In genomic region chr1:22677861-22678521, GRCh38 we compare ENCODE assay signal across 27 cellular contexts. TPM values are rescaled to one million over a fixed set of nuclear protein-coding genes. Genes with fewer than 3 reads are reported as not detected.
A peak's percentile ranks its signal among the peaks of the same experiment; 100 is the strongest.
DNase-seq lines count a peak whose midpoint lies in the region; ATAC-seq and TF ChIP-seq lines count a peak whose summit lies in the region.
"Had no signal": no experiment of that assay in that cellular context is flagged by ENCODE, and none has a peak within 500 bp of the region (broad histone marks: within the 10 kb centered on the region; RNA-seq: fewer than 3 reads in every experiment).

No MANE protein-coding gene starts in this region.

- H3K4me3 ChIP-seq in IMR-90 (ENCODE audit: insufficient read depth, low read depth, low read length): no peak overlapping the region
- H3K4me3 ChIP-seq in mesendoderm (ENCODE audit: low read length): no peak overlapping the region
- H3K4me3 ChIP-seq: A549, MG63 had no signal

- no peaks in the 10 kb centered on the region; the same call in 1 of the 2 replicates for H3K9me1 ChIP-seq in IMR-90 (ENCODE audit: insufficient read depth, low read length)

- H3K4me2 ChIP-seq in IMR-90 (ENCODE audit: low read depth, low read length): no peak overlapping the region
- no peak overlapping the region for H3K4me2 ChIP-seq in mesendoderm (ENCODE audit: low read length)
- H3K4me2 ChIP-seq: A549 had no signal

- H4K8ac ChIP-seq in IMR-90 (ENCODE audit: low read depth in 2 of 2, low read length in 2 of 2): no peak overlapping the region
- no peak overlapping the region for H4K8ac ChIP-seq in mesendoderm (ENCODE audit: low read depth, low read length)

- no peaks in the 10 kb centered on the region for H3K79me2 ChIP-seq in mesendoderm (ENCODE audit: control insufficient read depth, insufficient read depth, low read length)

- H2BK5ac ChIP-seq in IMR-90 (ENCODE audit: low read depth, low read length, poor library complexity, severe bottlenecking) (peak overlapping the region; percentile 80), mesendoderm (ENCODE audit: low read length) (no peak overlapping the region)

- H4K91ac ChIP-seq in IMR-90 (ENCODE audit: insufficient read depth, low read depth, low read length): no peak overlapping the region

- no peak overlapping the region for H3K4me3 Mint-ChIP-seq in T-helper 17 cell
- H3K4me3 Mint-ChIP-seq: CD4-positive, alpha-beta memory T cell had no signal

- no peak for TF ChIP-seq RAD21 in IMR-90 (IDR thresholded peaks at IDR 0.05; ENCODE audit: low read length)

- no peak for ATAC-seq in IMR-90 (ENCODE audit: low read depth)
- no peak for ATAC-seq in T-helper 17 cell
- ATAC-seq: A549, HCT116 had no signal

- no peaks in the 10 kb centered on the region for H3K79me1 ChIP-seq in IMR-90 (ENCODE audit: low read depth in 1 of 2, low read length in 2 of 2)
- H3K79me1 ChIP-seq in mesendoderm (ENCODE audit: low read length): no peaks in the 10 kb centered on the region

- H3K14ac ChIP-seq in IMR-90 (replicated peaks; ENCODE audit: low read depth, low read length): no peak overlapping the region

- TF ChIP-seq CTCF in IMR-90 (conservative IDR thresholded peaks at IDR 0.05; ENCODE audit: low read depth, low read length): no peak

- no peak overlapping the region for H2BK20ac ChIP-seq in IMR-90 (ENCODE audit: low read depth, low read length)

- no peak overlapping the region for H2BK15ac ChIP-seq in IMR-90 (ENCODE audit: low read depth, low read length)
- H2BK15ac ChIP-seq in mesendoderm (replicated peaks; ENCODE audit: low read depth): no peak overlapping the region

- peaks cover 2% of the 10 kb centered on the region for H3K4me1 Mint-ChIP-seq in T-helper 17 cell
- H3K4me1 Mint-ChIP-seq: CD4-positive, alpha-beta memory T cell had no signal

- intact Hi-C loops in IMR-90 (cut with micrococcal nuclease): no loop called here

- H3K27ac Mint-ChIP-seq in T-helper 17 cell: no peak overlapping the region
- H3K27ac Mint-ChIP-seq: CD4-positive, alpha-beta memory T cell had no signal

- WGBS in IMR-90 (ENCODE audit: extremely low coverage in 2 of 2, insufficient read length in 1 of 2), 2 experiments: 70% methylated on average over 2 of the region's 12 CpGs; no CpG with 5 or more reads in 1 of the 2 experiments
- WGBS in mesendoderm (ENCODE audit: extremely low coverage, insufficient coverage, low lambda C conversion rate): no CpG with 5 or more reads among the region's 12 CpGs

- no peaks in the 10 kb centered on the region for H3K36me3 ChIP-seq in IMR-90 (ENCODE audit: control insufficient read depth, insufficient read depth, low read length)
- no peaks in the 10 kb centered on the region for H3K36me3 ChIP-seq in mesendoderm (ENCODE audit: control insufficient read depth, insufficient read depth, low read length)
- H3K36me3 ChIP-seq: MG63 had no signal

- no peak overlapping the region for H2AFZ ChIP-seq in IMR-90 (replicated peaks; ENCODE audit: low read length, poor library complexity)

- dilution Hi-C loops in IMR-90 (cut with HindIII; ENCODE audit: low sequenced_read_pairs, unreplicated experiment): no loop called here

- no TSS peak for BruUV-seq in IMR-90 (replicated peaks; lab: Mats Ljungman, UMichigan)

- H3K9ac ChIP-seq in IMR-90 (ENCODE audit: low read depth, low read length) (no peak overlapping the region), mesendoderm (ENCODE audit: low read length) (no peak overlapping the region)

- no peaks in the 10 kb centered on the region for H3K36me3 Mint-ChIP-seq in T-helper 17 cell (ENCODE audit: low read depth)
- H3K36me3 Mint-ChIP-seq: CD4-positive, alpha-beta memory T cell had no signal

- CTCF ChIA-PET in IMR-90 (lab: Yijun Ruan, JAX): no interaction called here

- H2BK120ac ChIP-seq in IMR-90 (ENCODE audit: low read depth, low read length) (no peak overlapping the region), mesendoderm (ENCODE audit: low read depth, low read length) (no peak overlapping the region)

- H3K23ac ChIP-seq in IMR-90 (ENCODE audit: low read depth, low read length) (no peak overlapping the region), mesendoderm (ENCODE audit: low read length) (no peak overlapping the region)

- no peaks in the 10 kb centered on the region for H4K20me1 ChIP-seq in IMR-90 (ENCODE audit: insufficient read depth, low read length)

- no peak for TF ChIP-seq POLR2A in IMR-90 (IDR thresholded peaks at IDR 0.05; ENCODE audit: low read depth, low read length)

- H2AK5ac ChIP-seq in IMR-90 (ENCODE audit: low read depth, low read length) (no peak overlapping the region), mesendoderm (ENCODE audit: low read length) (no peak overlapping the region)

- POLR2A ChIA-PET in IMR-90 (lab: Charles Lee; ENCODE audit: unreplicated experiment): no interaction called here

- H2AK9ac ChIP-seq in IMR-90 (replicated peaks; ENCODE audit: low read depth, low read length, poor library complexity): no peak overlapping the region

- H4K5ac ChIP-seq in IMR-90 (ENCODE audit: low read depth, low read length) (no peak overlapping the region), mesendoderm (ENCODE audit: low read length) (no peak overlapping the region)

- H3K18ac ChIP-seq in IMR-90 (ENCODE audit: low read depth, low read length) (no peak overlapping the region), mesendoderm (ENCODE audit: low read length) (no peak overlapping the region)

- H3K27ac ChIP-seq in IMR-90 (ENCODE audit: insufficient read depth, low read length) (no peak overlapping the region), mesendoderm (ENCODE audit: low read depth, low read length) (no peak overlapping the region)
- H3K27ac ChIP-seq: A549 had no signal

- H3K4ac ChIP-seq in IMR-90 (ENCODE audit: low read depth, low read length): no peak overlapping the region
- H3K4ac ChIP-seq in mesendoderm (ENCODE audit: low read depth, low read length): no peak overlapping the region

- H3K27me3 Mint-ChIP-seq in T-helper 17 cell: peaks cover 21% of the 10 kb centered on the region

- H3K9me3 ChIP-seq in IMR-90 (ENCODE audit: control insufficient read depth, insufficient read depth, low read length): no peaks in the 10 kb centered on the region
- H3K9me3 ChIP-seq in T-helper 17 cell (ENCODE audit: control insufficient read depth, low read length, poor library complexity, severe bottlenecking): no peaks in the 10 kb centered on the region
- H3K9me3 ChIP-seq: A549, MG63 had no signal

- H3K56ac ChIP-seq in IMR-90 (ENCODE audit: extremely low read depth, insufficient read depth, low read length) (no peak overlapping the region), mesendoderm (ENCODE audit: low read length) (peak overlapping the region; percentile 34)

- in situ Hi-C loops in IMR-90 (cut with MboI; ENCODE audit: low sequenced_read_pairs): no loop called here

- H3K27me3 ChIP-seq in IMR-90 (ENCODE audit: control insufficient read depth, insufficient read depth, low read length): peaks cover 22% of the 10 kb centered on the region
- no peaks in the 10 kb centered on the region for H3K27me3 ChIP-seq in mesendoderm (ENCODE audit: insufficient read depth, low read length, poor library complexity)
- H3K27me3 ChIP-seq: MG63 had no signal

- DNase-seq in IMR-90: no peak
- peak; percentile 84 to 85 for DNase-seq in dermis microvascular lymphatic vessel endothelial cell (ENCODE audit: low read depth in 2 of 2)
- no peak for DNase-seq in mesendoderm
- peak; percentile 34 for DNase-seq in retina
- DNase-seq in NCI-H146 (lab: John Stamatoyannopoulos, UW): no peak
- DNase-seq in medulla oblongata (ENCODE audit: extremely low spot score): no peak
- DNase-seq in T-helper 17 cell: no peak
- DNase-seq: C1 segment of cervical spinal cord; CD4-positive, alpha-beta memory T cell; COR-L47; DMS53; GOT3; KG1; MG63; NCI-H1105 treated with DMSO at 0.1 percent for 48 hours; NCI-H2029; NCI-H446 treated with DMSO at 0.1 percent for 48 hours; NCI-H526; NCI-H82; Right ventricle myocardium superior; RPMI8226 had no signal

- H3K4me1 ChIP-seq in IMR-90 (ENCODE audit: control insufficient read depth, insufficient read depth, low read length): no peaks in the 10 kb centered on the region
- H3K4me1 ChIP-seq in mesendoderm (ENCODE audit: control insufficient read depth, low read depth, low read length): no peaks in the 10 kb centered on the region

TF ChIP-seq in IMR-90, 13 proteins besides CTCF, POLR2A, EP300 and RAD21 (continues in another document):
- TF ChIP-seq SMC3 (IDR thresholded peaks at IDR 0.05; ENCODE audit: low read depth, low read length): no peak
- no peak for TF ChIP-seq MXI1 (IDR thresholded peaks at IDR 0.05; ENCODE audit: borderline replicate concordance, low read depth, low read length)
- TF ChIP-seq RCOR1 (IDR thresholded peaks at IDR 0.05; ENCODE audit: insufficient replicate concordance, low read length): no peak
- TF ChIP-seq MAFK (IDR thresholded peaks at IDR 0.05; ENCODE audit: low read depth, low read length): no peak

RNA-seq across cellular contexts. Expression of gene C1QB, which starts 25.0 kb away (rescaled TPM):
- total RNA-seq in IMR-90 (2012; rRNA removed) (not detected in 2 replicates), dermis microvascular lymphatic vessel endothelial cell (not detected in 2 replicates), T-helper 17 cell (not detected)
- not detected in 2 replicates for polyA plus RNA-seq in IMR-90 (2012; rRNA removed)
- polyA plus RNA-seq in IMR-90 (2012; cell fraction: cytosol; rRNA removed): not detected in 2 replicates
- polyA plus RNA-seq in IMR-90 (2012; cell fraction: nucleus; rRNA removed; ENCODE audit: low replicate concordance): not detected in 2 replicates
- not detected for polyA plus RNA-seq in mesendoderm (2013, experiment 1 of 2)
- not detected for polyA plus RNA-seq in mesendoderm (2013, experiment 2 of 2)
- total RNA-seq: Daoy, G401, HT1080, SK-MEL-5 had no signal
- polyA plus RNA-seq: A549; CD4-positive, alpha-beta memory T cell had no signal

RNA-seq across cellular contexts. Expression of gene EPHB2, which starts 32.6 kb away (rescaled TPM):
- total RNA-seq in IMR-90 (2012; rRNA removed) (54.7 and 58.8 TPM in 2 replicates), dermis microvascular lymphatic vessel endothelial cell (26.6 and 41.2 TPM in 2 replicates), T-helper 17 cell (under 1 TPM in 1 of 2 donors, not detected in 1; 0.15 TPM)
- 52.3 and 53.6 TPM in 2 replicates for polyA plus RNA-seq in IMR-90 (2012; rRNA removed)
- 25.1 and 54.3 TPM in 2 replicates for polyA plus RNA-seq in IMR-90 (2012; cell fraction: cytosol; rRNA removed)
- polyA plus RNA-seq in IMR-90 (2012; cell fraction: nucleus; rRNA removed; ENCODE audit: low replicate concordance): 18.5 and 36.7 TPM in 2 replicates
- 5.6 TPM for polyA plus RNA-seq in mesendoderm (2013, experiment 1 of 2)
- 6.2 TPM for polyA plus RNA-seq in mesendoderm (2013, experiment 2 of 2)
- polyA plus RNA-seq: CD4-positive, alpha-beta memory T cell had no signal

RNA-seq across cellular contexts. Expression of gene C1QC, which starts 34.6 kb away (rescaled TPM):
- total RNA-seq in IMR-90 (2012; rRNA removed): not detected in 2 replicates
- polyA plus RNA-seq in IMR-90 (2012; rRNA removed): not detected in 2 replicates
- not detected in 2 replicates for polyA plus RNA-seq in IMR-90 (2012; cell fraction: cytosol; rRNA removed)
- polyA plus RNA-seq in IMR-90 (2012; cell fraction: nucleus; rRNA removed; ENCODE audit: low replicate concordance): not detected in 2 replicates
- not detected in 2 replicates for total RNA-seq in dermis microvascular lymphatic vessel endothelial cell
- polyA plus RNA-seq in mesendoderm (2013, experiment 1 of 2): not detected
- polyA plus RNA-seq in mesendoderm (2013, experiment 2 of 2): not detected
- total RNA-seq in T-helper 17 cell: not detected
- total RNA-seq: Daoy, G401, HT1080, SK-MEL-5 had no signal
- polyA plus RNA-seq: A549; CD4-positive, alpha-beta memory T cell had no signal

RNA-seq across cellular contexts. Expression of gene C1QA, which starts 41.6 kb away (rescaled TPM):
- total RNA-seq in IMR-90 (2012; rRNA removed) (not detected in 2 replicates), dermis microvascular lymphatic vessel endothelial cell (not detected in 2 replicates), T-helper 17 cell (not detected)
- polyA plus RNA-seq in IMR-90 (2012; rRNA removed): not detected in 2 replicates
- not detected in 2 replicates for polyA plus RNA-seq in IMR-90 (2012; cell fraction: cytosol; rRNA removed)
- not detected in 2 replicates for polyA plus RNA-seq in IMR-90 (2012; cell fraction: nucleus; rRNA removed; ENCODE audit: low replicate concordance)
- polyA plus RNA-seq in mesendoderm (2013, experiment 1 of 2): not detected
- not detected for polyA plus RNA-seq in mesendoderm (2013, experiment 2 of 2)
- total RNA-seq: Daoy, G401, HT1080, SK-MEL-5 had no signal
- polyA plus RNA-seq: A549; CD4-positive, alpha-beta memory T cell had no signal

Comparison
In these comparisons a context has a peak if more than half of its experiments do, and no peak if none do; other contexts are left out.
1. DNase-seq: peak in dermis microvascular lymphatic vessel endothelial cell (2 of 2) and retina (single experiment); none in IMR-90 (single experiment), mesendoderm (single experiment), NCI-H146 (single experiment), medulla oblongata (single experiment) and T-helper 17 cell (0 of 3).
2. RNA of gene EPHB2, which starts 32.6 kb away (total RNA-seq): 54.7 to 58.8 TPM in IMR-90 and 26.6 to 41.2 TPM in dermis microvascular lymphatic vessel endothelial cell; 0.15 TPM in T-helper 17 cell; every median in the first group is over 10 times any median in the second.